In the genomic region with DNA sequence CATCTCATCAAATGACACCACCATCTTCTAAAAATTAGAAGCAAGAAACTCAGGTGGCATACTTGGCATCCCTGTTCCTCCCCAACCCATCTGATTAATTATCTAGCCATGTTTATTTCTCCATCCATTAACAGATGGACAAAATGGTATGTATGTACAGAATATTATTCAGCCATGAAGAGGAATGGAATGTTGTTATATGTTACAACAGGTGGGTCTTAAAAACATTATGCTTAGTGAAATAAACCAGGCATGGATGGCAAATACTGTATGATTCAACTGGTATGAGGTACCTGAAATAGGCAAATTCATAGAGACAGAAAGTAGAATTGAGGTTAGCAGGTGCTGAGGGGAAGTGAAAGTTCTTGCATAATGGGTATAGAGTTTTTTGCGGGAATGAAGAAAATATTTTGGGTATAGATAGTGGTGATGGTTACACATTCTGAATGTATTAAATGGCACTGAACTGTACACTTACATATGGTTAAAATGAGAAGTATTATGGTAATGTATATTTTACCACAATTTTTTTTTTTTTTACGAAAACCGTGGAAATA, we compare ENCODE assay signal across 9 cellular contexts. TPM values are rescaled to one million over a fixed set of nuclear protein-coding genes. Genes with fewer than 3 reads are reported as not detected.
DNase-seq lines count a peak whose midpoint lies in the region; ATAC-seq and TF ChIP-seq lines count a peak whose summit lies in the region.
"Had no signal": no experiment of that assay in that cellular context is flagged by ENCODE, and none has a peak within 500 bp of the region (broad histone marks: within the 10 kb centered on the region; RNA-seq: fewer than 3 reads in every experiment).

No MANE protein-coding gene starts in this region.

- peaks cover 10% of the 10 kb centered on the region; the same call in 1 of the 2 replicates for H3K4me1 Mint-ChIP-seq in WTC11

- no peak for TF ChIP-seq CTCF in WTC11 (IDR thresholded peaks at IDR 0.05)

- peak overlapping the region; percentile 3; the same call in 1 of the 2 replicates for H3K27ac Mint-ChIP-seq in WTC11

- peaks cover 8% of the 10 kb centered on the region; the same call in 1 of the 2 replicates for H3K36me3 Mint-ChIP-seq in WTC11
- H3K36me3 Mint-ChIP-seq: activated CD4-positive, alpha-beta memory T cell treated with anti-CD3 and anti-CD28 coated beads for 36 hours had no signal

- DNase-seq in WTC11 (ENCODE audit: low spot score) (no peak), HEK293T (ENCODE audit: extremely low spot score) (no peak), NCI-H2107 (lab: John Stamatoyannopoulos, UW) (no peak), DMS 273 (lab: John Stamatoyannopoulos, UW; ENCODE audit: unreplicated experiment) (no peak)
- no peak for DNase-seq in activated T-cell treated with anti-CD3 and anti-CD28 coated beads, Interleukin-2, amount 50 U/mL, for 1 hour
- DNase-seq: activated CD4-positive, alpha-beta memory T cell treated with anti-CD3 and anti-CD28 coated beads for 36 hours had no signal

- no peaks in the 10 kb centered on the region for H3K27me3 Mint-ChIP-seq in WTC11 (ENCODE audit: low read depth)
- H3K27me3 Mint-ChIP-seq: activated CD4-positive, alpha-beta memory T cell treated with anti-CD3 and anti-CD28 coated beads for 36 hours had no signal

- CTCF ChIA-PET in WTC11 (lab: Charles Lee) = interaction anchor here (1.6 kb wide), 1 partner anchor 10 kb away, joined by 5 read pairs; no protein-coding TSS in a partner anchor
- CTCF ChIA-PET in HEK293T (lab: Yijun Ruan, JAX) = no interaction called here

- H3K9me3 Mint-ChIP-seq in WTC11 = peaks cover 6% of the 10 kb centered on the region; the same call in 1 of the 2 replicates
- H3K9me3 Mint-ChIP-seq: activated CD4-positive, alpha-beta memory T cell treated with anti-CD3 and anti-CD28 coated beads for 36 hours had no signal

- ATAC-seq in GM18498 (IDR thresholded peaks at IDR 0.05; ENCODE audit: unreplicated experiment) (peak; percentile 77), GM19468 (IDR thresholded peaks at IDR 0.05; ENCODE audit: extremely low read depth, unreplicated experiment) (peak; percentile 41), HG03135 (IDR thresholded peaks at IDR 0.05; ENCODE audit: unreplicated experiment) (peak; percentile 69), WTC11 (no peak)

- no peak overlapping the region for H3K4me3 Mint-ChIP-seq in WTC11
- H3K4me3 Mint-ChIP-seq: activated CD4-positive, alpha-beta memory T cell treated with anti-CD3 and anti-CD28 coated beads for 36 hours had no signal

- POLR2A ChIA-PET in WTC11 (lab: Charles Lee) (no interaction called here), HEK293T (lab: Yijun Ruan, JAX) (no interaction called here)

TF ChIP-seq in WTC11, 78 proteins besides CTCF, POLR2A, EP300 and RAD21 (continues in another document):
- TF ChIP-seq AR (CRISPR knock-in tag; IDR thresholded peaks at IDR 0.05) (no peak), ZNF671 (CRISPR knock-in tag; IDR thresholded peaks at IDR 0.05) (no peak), GRHL2 (CRISPR knock-in tag; IDR thresholded peaks at IDR 0.05; ENCODE audit: insufficient replicate concordance, severe bottlenecking) (no peak)
- TF ChIP-seq, protein P1, sequence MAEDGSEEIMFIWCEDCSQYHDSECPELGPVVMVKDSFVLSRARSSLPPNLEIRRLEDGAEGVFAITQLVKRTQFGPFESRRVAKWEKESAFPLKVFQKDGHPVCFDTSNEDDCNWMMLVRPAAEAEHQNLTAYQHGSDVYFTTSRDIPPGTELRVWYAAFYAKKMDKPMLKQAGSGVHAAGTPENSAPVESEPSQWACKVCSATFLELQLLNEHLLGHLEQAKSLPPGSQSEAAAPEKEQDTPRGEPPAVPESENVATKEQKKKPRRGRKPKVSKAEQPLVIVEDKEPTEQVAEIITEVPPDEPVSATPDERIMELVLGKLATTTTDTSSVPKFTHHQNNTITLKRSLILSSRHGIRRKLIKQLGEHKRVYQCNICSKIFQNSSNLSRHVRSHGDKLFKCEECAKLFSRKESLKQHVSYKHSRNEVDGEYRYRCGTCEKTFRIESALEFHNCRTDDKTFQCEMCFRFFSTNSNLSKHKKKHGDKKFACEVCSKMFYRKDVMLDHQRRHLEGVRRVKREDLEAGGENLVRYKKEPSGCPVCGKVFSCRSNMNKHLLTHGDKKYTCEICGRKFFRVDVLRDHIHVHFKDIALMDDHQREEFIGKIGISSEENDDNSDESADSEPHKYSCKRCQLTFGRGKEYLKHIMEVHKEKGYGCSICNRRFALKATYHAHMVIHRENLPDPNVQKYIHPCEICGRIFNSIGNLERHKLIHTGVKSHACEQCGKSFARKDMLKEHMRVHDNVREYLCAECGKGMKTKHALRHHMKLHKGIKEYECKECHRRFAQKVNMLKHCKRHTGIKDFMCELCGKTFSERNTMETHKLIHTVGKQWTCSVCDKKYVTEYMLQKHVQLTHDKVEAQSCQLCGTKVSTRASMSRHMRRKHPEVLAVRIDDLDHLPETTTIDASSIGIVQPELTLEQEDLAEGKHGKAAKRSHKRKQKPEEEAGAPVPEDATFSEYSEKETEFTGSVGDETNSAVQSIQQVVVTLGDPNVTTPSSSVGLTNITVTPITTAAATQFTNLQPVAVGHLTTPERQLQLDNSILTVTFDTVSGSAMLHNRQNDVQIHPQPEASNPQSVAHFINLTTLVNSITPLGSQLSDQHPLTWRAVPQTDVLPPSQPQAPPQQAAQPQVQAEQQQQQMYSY (CRISPR knock-in tag; IDR thresholded peaks at IDR 0.05) = no peak

TF ChIP-seq in HEK293T, 16 proteins besides CTCF, POLR2A, EP300 and RAD21:
- TF ChIP-seq FOXM1 (IDR thresholded peaks at IDR 0.05; ENCODE audit: borderline replicate concordance) (no peak), PKNOX1 (IDR thresholded peaks at IDR 0.05) (no peak), SUZ12 (IDR thresholded peaks at IDR 0.05) (no peak), HDGF (IDR thresholded peaks at IDR 0.05; ENCODE audit: borderline replicate concordance) (no peak), CTBP1 (IDR thresholded peaks at IDR 0.05; ENCODE audit: borderline replicate concordance) (no peak), LEF1 (IDR thresholded peaks at IDR 0.05; ENCODE audit: borderline replicate concordance) (no peak), ARNT (IDR thresholded peaks at IDR 0.05) (no peak), TARDBP (IDR thresholded peaks at IDR 0.05) (no peak), FOXA1 (IDR thresholded peaks at IDR 0.05) (no peak), SP1 (IDR thresholded peaks at IDR 0.05) (no peak), ZNF384 (IDR thresholded peaks at IDR 0.05) (no peak), L3MBTL2 (conservative IDR thresholded peaks at IDR 0.05) (no peak)

RNA-seq across cellular contexts. Expression of gene YY1, which starts 17.5 kb away (rescaled TPM):
- total RNA-seq in WTC11 (2021) = 78.8 to 83.1 TPM (median 81.9 TPM) in 3 replicates

RNA-seq across cellular contexts. Expression of gene SLC25A29, which starts 49.8 kb away (rescaled TPM):
- 179 to 185 TPM (median 181 TPM) in 3 replicates for total RNA-seq in WTC11 (2021)
